ENCODE assay signal across 10 cellular contexts in genomic region chr1:40059960-40060337, GRCh38. TPM values are rescaled to one million over a fixed set of nuclear protein-coding genes. Genes with fewer than 3 reads are reported as not detected.
DNase-seq lines count a peak whose midpoint lies in the region; ATAC-seq and TF ChIP-seq lines count a peak whose summit lies in the region.
"Had no signal": no experiment of that assay in that cellular context is flagged by ENCODE, and none has a peak within 500 bp of the region (broad histone marks: within the 10 kb centered on the region; RNA-seq: fewer than 3 reads in every experiment).

No MANE protein-coding gene starts in this region.

- peak overlapping the region; percentile 52 for H3K27ac ChIP-seq in cardiac muscle cell
- peak overlapping the region; percentile 55 to 81 (median 71) for H3K27ac ChIP-seq in upper lobe of left lung

- H3K4me1 Mint-ChIP-seq in activated CD4-positive, alpha-beta memory T cell treated with anti-CD3 and anti-CD28 coated beads for 36 hours (ENCODE audit: low read depth), result peaks cover 84% of the 10 kb centered on the region
- H3K4me1 Mint-ChIP-seq in immature natural killer cell, result peaks cover 95 to 96% of the 10 kb centered on the region in 2 donors

- peaks cover 6% of the 10 kb centered on the region for H3K4me1 ChIP-seq in cardiac muscle cell (ENCODE audit: low read depth)
- H3K4me1 ChIP-seq in upper lobe of left lung, result peaks cover 65 to 82% (median 72%) of the 10 kb centered on the region in 4 donors

- H3K4me3 Mint-ChIP-seq in activated CD4-positive, alpha-beta memory T cell treated with anti-CD3 and anti-CD28 coated beads for 36 hours, result no peak overlapping the region
- peak overlapping the region; percentile 64 to 78 (median 74) for H3K4me3 Mint-ChIP-seq in immature natural killer cell

- no peak for TF ChIP-seq POLR2A in upper lobe of left lung (IDR thresholded peaks at IDR 0.05)

- peaks cover 58% of the 10 kb centered on the region for H3K36me3 Mint-ChIP-seq in activated CD4-positive, alpha-beta memory T cell treated with anti-CD3 and anti-CD28 coated beads for 36 hours
- H3K36me3 Mint-ChIP-seq in immature natural killer cell, result peaks cover 15 to 36% (median 27%) of the 10 kb centered on the region in 3 donors

- POLR2A ChIA-PET in activated CD4-positive, alpha-beta memory T cell treated with anti-CD3 and anti-CD28 coated beads for 36 hours (lab: Charles Lee), result interaction anchor here (0.9 to 1.6 kb wide), 4 partner anchors 15 to 313 kb away, joined by 3 to 8 read pairs (median 4); partner anchors contain the start of genes CAP1 and SMAP2

- no peaks in the 10 kb centered on the region for H3K9me3 Mint-ChIP-seq in activated CD4-positive, alpha-beta memory T cell treated with anti-CD3 and anti-CD28 coated beads for 36 hours
- H3K9me3 Mint-ChIP-seq in immature natural killer cell, result no peaks in the 10 kb centered on the region

- DNase-seq in cardiac muscle cell (ENCODE audit: low read depth in 1 of 2, low spot score in 1 of 2) (no peak), Right ventricle myocardium inferior (ENCODE audit: missing footprints) (no peak), immature natural killer cell (no peak), upper lobe of left lung (no peak), NCI-H526 treated with DMSO at 0.1 percent for 48 hours (lab: John Stamatoyannopoulos, UW) (no peak), NCI-H748 (lab: John Stamatoyannopoulos, UW; ENCODE audit: unreplicated experiment) (no peak)
- no peak for DNase-seq in activated CD4-positive, alpha-beta memory T cell treated with anti-CD3 and anti-CD28 coated beads for 36 hours
- DNase-seq: activated CD4-positive, CD25-positive, alpha-beta regulatory T cell; NCI-H1092 had no signal

- no peaks in the 10 kb centered on the region for H3K27me3 Mint-ChIP-seq in activated CD4-positive, alpha-beta memory T cell treated with anti-CD3 and anti-CD28 coated beads for 36 hours
- H3K27me3 Mint-ChIP-seq in immature natural killer cell (ENCODE audit: low read depth in 3 of 3), result no peaks in the 10 kb centered on the region

- intact Hi-C loops in Right ventricle myocardium inferior (cut with DNase I), result no loop called here
- intact Hi-C loops in activated CD4-positive, alpha-beta memory T cell treated with anti-CD3 and anti-CD28 coated beads for 36 hours (cut with micrococcal nuclease), result loop anchor here (2.0 kb wide), 1 partner anchor 45 kb away; no protein-coding TSS in a partner anchor

- H3K4me3 ChIP-seq in cardiac muscle cell (no peak overlapping the region), upper lobe of left lung (no peak overlapping the region)

- no peak for TF ChIP-seq EP300 in upper lobe of left lung (IDR thresholded peaks at IDR 0.05)

- TF ChIP-seq CTCF in cardiac muscle cell (IDR thresholded peaks at IDR 0.05; ENCODE audit: low read depth, low read length) (no peak), upper lobe of left lung (IDR thresholded peaks at IDR 0.05) (no peak)

- peaks cover 33% of the 10 kb centered on the region for H3K36me3 ChIP-seq in cardiac muscle cell
- H3K36me3 ChIP-seq in upper lobe of left lung, result peaks cover 10 to 58% (median 31%) of the 10 kb centered on the region in 4 donors

- ATAC-seq in Right ventricle myocardium inferior, result no peak
- ATAC-seq in upper lobe of left lung (ENCODE audit: low FRiP score in 2 of 2), result peak in 1 of 2 donors; percentile 53
- ATAC-seq in HG03354 (IDR thresholded peaks at IDR 0.05; ENCODE audit: poor library complexity, severe bottlenecking, unreplicated experiment), result no peak

- no peaks in the 10 kb centered on the region for H3K9me3 ChIP-seq in cardiac muscle cell (ENCODE audit: low read depth)
- H3K9me3 ChIP-seq in upper lobe of left lung, result no peaks in the 10 kb centered on the region

- WGBS in upper lobe of left lung, 2 donors, result 15 to 26% methylated on average over 3 of the region's 3 CpGs

- H3K27ac Mint-ChIP-seq in activated CD4-positive, alpha-beta memory T cell treated with anti-CD3 and anti-CD28 coated beads for 36 hours, result peak overlapping the region; percentile 78
- H3K27ac Mint-ChIP-seq in immature natural killer cell, result peak overlapping the region; percentile 75 to 95 (median 90)

- H3K27me3 ChIP-seq in cardiac muscle cell (no peaks in the 10 kb centered on the region), upper lobe of left lung (no peaks in the 10 kb centered on the region)

- CTCF ChIA-PET in activated CD4-positive, alpha-beta memory T cell treated with anti-CD3 and anti-CD28 coated beads for 36 hours (lab: Charles Lee), result interaction anchor here (0.6 to 1.9 kb wide), 11 partner anchors 17 to 508 kb away, joined by 3 to 9 read pairs (median 4); partner anchors contain the start of gene CAP1

RNA-seq across cellular contexts. Expression of gene CAP1, which starts 19.4 kb away (rescaled TPM):
- total RNA-seq in cardiac muscle cell (64.2 and 81.2 TPM in 2 replicates), Right ventricle myocardium inferior (88.8 TPM), upper lobe of left lung (100 to 1,000 TPM; 113 to 502 (median 245) TPM)
- polyA plus RNA-seq in cardiac muscle cell (92.3 and 92.8 TPM in 2 replicates), immature natural killer cell (1,000 to 10,000 TPM in 1 of 3 donors, 100 to 1,000 TPM in 2; 766 to 1,293 (median 950) TPM)
- 100 to 1,000 TPM; 616 to 633 TPM for total RNA-seq in activated CD4-positive, alpha-beta memory T cell treated with anti-CD3 and anti-CD28 coated beads for 36 hours

RNA-seq across cellular contexts. Expression of gene PPT1, which starts 37.1 kb away (rescaled TPM):
- total RNA-seq in cardiac muscle cell, result 16.5 and 18.5 TPM in 2 replicates
- polyA plus RNA-seq in cardiac muscle cell, result 47.9 and 52.0 TPM in 2 replicates
- total RNA-seq in Right ventricle myocardium inferior, result 44.1 TPM
- total RNA-seq in activated CD4-positive, alpha-beta memory T cell treated with anti-CD3 and anti-CD28 coated beads for 36 hours, result 10 to 100 TPM; 67.1 to 67.4 TPM
- 100 to 1,000 TPM in 2 of 3 donors, 10 to 100 TPM in 1; 76.2 to 160 (median 128) TPM for polyA plus RNA-seq in immature natural killer cell
- total RNA-seq in upper lobe of left lung, result 100 to 1,000 TPM in 3 of 6 donors, 10 to 100 TPM in 3; 35.6 to 190 (median 95.3) TPM
